ENCODE assay signal across 1 cellular context in the genomic region with DNA sequence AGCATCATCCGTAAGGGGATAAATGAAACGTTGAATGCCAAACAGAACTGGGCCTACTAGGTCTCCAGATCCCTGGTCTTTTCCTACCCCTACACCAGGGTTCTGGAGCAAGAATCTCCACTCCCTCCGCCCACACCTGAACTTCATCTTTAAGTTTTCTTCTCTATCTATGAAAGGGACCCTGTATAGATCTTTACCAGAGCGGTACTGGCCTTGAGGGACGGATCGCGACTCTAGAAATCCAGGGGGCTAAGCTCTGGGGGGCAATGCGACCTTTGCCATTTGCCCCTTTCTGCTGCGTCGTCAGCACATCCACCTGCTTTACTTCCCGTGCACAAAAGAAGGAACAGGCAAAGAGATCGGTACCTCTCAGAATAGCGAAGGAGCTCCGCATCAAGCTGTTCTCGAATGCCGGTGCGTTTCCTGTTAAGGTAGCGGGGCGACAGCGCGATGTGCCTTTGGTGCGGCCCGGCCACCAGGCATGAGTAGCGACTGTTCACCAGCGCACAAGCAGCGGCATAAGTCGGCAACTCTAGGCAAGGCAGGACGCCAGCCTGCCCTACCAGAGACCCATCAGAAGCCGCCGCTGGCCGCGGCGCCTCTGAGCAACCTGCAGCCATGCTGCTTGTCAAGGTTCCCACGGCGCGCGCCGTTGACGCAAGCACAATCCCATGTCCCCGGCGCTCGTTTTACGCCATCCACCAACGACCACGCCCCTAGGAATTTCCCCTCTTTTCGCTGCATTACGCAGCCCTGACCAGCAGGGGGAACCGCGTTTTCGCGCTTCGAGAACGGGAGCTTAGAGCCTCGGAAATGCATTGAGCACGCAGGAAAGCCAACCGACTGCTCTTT.
TF ChIP-seq lines count a peak whose summit lies in the region.

A gene with protein sequence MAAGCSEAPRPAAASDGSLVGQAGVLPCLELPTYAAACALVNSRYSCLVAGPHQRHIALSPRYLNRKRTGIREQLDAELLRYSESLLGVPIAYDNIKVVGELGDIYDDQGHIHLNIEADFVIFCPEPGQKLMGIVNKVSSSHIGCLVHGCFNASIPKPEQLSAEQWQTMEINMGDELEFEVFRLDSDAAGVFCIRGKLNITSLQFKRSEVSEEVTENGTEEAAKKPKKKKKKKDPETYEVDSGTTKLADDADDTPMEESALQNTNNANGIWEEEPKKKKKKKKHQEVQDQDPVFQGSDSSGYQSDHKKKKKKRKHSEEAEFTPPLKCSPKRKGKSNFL (minus strand): TSS at position 641 of the 852 bp plus-strand sequence. CDS start 21 bp downstream, at position 620.

TF ChIP-seq in GM12878, 131 proteins besides CTCF, POLR2A, EP300 and RAD21 (continued from another document and continues in another):
- TF ChIP-seq, protein P1, sequence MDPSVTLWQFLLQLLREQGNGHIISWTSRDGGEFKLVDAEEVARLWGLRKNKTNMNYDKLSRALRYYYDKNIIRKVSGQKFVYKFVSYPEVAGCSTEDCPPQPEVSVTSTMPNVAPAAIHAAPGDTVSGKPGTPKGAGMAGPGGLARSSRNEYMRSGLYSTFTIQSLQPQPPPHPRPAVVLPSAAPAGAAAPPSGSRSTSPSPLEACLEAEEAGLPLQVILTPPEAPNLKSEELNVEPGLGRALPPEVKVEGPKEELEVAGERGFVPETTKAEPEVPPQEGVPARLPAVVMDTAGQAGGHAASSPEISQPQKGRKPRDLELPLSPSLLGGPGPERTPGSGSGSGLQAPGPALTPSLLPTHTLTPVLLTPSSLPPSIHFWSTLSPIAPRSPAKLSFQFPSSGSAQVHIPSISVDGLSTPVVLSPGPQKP (IDR thresholded peaks at IDR 0.05; ENCODE audit: low read depth, low read length), result no peak
- TF ChIP-seq RAD51 (IDR thresholded peaks at IDR 0.05), result no peak
- TF ChIP-seq ZNF217 (IDR thresholded peaks at IDR 0.05), result no peak
- TF ChIP-seq ZNF24 (IDR thresholded peaks at IDR 0.05), result no peak
- TF ChIP-seq, protein P2, sequence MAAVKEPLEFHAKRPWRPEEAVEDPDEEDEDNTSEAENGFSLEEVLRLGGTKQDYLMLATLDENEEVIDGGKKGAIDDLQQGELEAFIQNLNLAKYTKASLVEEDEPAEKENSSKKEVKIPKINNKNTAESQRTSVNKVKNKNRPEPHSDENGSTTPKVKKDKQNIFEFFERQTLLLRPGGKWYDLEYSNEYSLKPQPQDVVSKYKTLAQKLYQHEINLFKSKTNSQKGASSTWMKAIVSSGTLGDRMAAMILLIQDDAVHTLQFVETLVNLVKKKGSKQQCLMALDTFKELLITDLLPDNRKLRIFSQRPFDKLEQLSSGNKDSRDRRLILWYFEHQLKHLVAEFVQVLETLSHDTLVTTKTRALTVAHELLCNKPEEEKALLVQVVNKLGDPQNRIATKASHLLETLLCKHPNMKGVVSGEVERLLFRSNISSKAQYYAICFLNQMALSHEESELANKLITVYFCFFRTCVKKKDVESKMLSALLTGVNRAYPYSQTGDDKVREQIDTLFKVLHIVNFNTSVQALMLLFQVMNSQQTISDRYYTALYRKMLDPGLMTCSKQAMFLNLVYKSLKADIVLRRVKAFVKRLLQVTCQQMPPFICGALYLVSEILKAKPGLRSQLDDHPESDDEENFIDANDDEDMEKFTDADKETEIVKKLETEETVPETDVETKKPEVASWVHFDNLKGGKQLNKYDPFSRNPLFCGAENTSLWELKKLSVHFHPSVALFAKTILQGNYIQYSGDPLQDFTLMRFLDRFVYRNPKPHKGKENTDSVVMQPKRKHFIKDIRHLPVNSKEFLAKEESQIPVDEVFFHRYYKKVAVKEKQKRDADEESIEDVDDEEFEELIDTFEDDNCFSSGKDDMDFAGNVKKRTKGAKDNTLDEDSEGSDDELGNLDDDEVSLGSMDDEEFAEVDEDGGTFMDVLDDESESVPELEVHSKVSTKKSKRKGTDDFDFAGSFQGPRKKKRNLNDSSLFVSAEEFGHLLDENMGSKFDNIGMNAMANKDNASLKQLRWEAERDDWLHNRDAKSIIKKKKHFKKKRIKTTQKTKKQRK (IDR thresholded peaks at IDR 0.05; ENCODE audit: low read depth, low read length), result no peak
- TF ChIP-seq SMARCA5 (IDR thresholded peaks at IDR 0.05), result peak; percentile 67; the same call in 1 of the 2 replicates
- no peak for TF ChIP-seq MTA2 (IDR thresholded peaks at IDR 0.05; ENCODE audit: low read depth)
- TF ChIP-seq, protein P3, sequence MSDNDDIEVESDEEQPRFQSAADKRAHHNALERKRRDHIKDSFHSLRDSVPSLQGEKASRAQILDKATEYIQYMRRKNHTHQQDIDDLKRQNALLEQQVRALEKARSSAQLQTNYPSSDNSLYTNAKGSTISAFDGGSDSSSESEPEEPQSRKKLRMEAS (IDR thresholded peaks at IDR 0.05; ENCODE audit: low read depth, low read length), result peak; percentile 92
- TF ChIP-seq, protein P4, sequence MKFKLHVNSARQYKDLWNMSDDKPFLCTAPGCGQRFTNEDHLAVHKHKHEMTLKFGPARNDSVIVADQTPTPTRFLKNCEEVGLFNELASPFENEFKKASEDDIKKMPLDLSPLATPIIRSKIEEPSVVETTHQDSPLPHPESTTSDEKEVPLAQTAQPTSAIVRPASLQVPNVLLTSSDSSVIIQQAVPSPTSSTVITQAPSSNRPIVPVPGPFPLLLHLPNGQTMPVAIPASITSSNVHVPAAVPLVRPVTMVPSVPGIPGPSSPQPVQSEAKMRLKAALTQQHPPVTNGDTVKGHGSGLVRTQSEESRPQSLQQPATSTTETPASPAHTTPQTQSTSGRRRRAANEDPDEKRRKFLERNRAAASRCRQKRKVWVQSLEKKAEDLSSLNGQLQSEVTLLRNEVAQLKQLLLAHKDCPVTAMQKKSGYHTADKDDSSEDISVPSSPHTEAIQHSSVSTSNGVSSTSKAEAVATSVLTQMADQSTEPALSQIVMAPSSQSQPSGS (IDR thresholded peaks at IDR 0.05; ENCODE audit: low read length), result no peak
- TF ChIP-seq BRCA1 (IDR thresholded peaks at IDR 0.05; ENCODE audit: low read depth, low read length), result 0 out of 2 replicates have a peak, but pooled peaks have one; percentile 4
- peak; percentile 32; the same call in 1 of the 2 replicates for TF ChIP-seq TCF7 (IDR thresholded peaks at IDR 0.05; ENCODE audit: borderline replicate concordance)
- TF ChIP-seq, protein P5, sequence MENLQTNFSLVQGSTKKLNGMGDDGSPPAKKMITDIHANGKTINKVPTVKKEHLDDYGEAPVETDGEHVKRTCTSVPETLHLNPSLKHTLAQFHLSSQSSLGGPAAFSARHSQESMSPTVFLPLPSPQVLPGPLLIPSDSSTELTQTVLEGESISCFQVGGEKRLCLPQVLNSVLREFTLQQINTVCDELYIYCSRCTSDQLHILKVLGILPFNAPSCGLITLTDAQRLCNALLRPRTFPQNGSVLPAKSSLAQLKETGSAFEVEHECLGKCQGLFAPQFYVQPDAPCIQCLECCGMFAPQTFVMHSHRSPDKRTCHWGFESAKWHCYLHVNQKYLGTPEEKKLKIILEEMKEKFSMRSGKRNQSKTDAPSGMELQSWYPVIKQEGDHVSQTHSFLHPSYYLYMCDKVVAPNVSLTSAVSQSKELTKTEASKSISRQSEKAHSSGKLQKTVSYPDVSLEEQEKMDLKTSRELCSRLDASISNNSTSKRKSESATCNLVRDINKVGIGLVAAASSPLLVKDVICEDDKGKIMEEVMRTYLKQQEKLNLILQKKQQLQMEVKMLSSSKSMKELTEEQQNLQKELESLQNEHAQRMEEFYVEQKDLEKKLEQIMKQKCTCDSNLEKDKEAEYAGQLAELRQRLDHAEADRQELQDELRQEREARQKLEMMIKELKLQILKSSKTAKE (IDR thresholded peaks at IDR 0.05; ENCODE audit: low read depth, poor library complexity, severe bottlenecking), result no peak
- TF ChIP-seq RBBP5 (conservative IDR thresholded peaks at IDR 0.05), result peak; percentile 64; the same call in 1 of the 2 replicates
- no peak for TF ChIP-seq PAX8 (IDR thresholded peaks at IDR 0.05)
- TF ChIP-seq, protein P6, sequence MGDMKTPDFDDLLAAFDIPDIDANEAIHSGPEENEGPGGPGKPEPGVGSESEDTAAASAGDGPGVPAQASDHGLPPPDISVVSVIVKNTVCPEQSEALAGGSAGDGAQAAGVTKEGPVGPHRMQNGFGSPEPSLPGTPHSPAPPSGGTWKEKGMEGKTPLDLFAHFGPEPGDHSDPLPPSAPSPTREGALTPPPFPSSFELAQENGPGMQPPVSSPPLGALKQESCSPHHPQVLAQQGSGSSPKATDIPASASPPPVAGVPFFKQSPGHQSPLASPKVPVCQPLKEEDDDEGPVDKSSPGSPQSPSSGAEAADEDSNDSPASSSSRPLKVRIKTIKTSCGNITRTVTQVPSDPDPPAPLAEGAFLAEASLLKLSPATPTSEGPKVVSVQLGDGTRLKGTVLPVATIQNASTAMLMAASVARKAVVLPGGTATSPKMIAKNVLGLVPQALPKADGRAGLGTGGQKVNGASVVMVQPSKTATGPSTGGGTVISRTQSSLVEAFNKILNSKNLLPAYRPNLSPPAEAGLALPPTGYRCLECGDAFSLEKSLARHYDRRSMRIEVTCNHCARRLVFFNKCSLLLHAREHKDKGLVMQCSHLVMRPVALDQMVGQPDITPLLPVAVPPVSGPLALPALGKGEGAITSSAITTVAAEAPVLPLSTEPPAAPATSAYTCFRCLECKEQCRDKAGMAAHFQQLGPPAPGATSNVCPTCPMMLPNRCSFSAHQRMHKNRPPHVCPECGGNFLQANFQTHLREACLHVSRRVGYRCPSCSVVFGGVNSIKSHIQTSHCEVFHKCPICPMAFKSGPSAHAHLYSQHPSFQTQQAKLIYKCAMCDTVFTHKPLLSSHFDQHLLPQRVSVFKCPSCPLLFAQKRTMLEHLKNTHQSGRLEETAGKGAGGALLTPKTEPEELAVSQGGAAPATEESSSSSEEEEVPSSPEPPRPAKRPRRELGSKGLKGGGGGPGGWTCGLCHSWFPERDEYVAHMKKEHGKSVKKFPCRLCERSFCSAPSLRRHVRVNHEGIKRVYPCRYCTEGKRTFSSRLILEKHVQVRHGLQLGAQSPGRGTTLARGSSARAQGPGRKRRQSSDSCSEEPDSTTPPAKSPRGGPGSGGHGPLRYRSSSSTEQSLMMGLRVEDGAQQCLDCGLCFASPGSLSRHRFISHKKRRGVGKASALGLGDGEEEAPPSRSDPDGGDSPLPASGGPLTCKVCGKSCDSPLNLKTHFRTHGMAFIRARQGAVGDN (IDR thresholded peaks at IDR 0.05), result peak; percentile 60; the same call in 1 of the 2 replicates
- TF ChIP-seq ZNF274 (IDR thresholded peaks at IDR 0.05; ENCODE audit: insufficient read depth, insufficient read length), result no peak
- no peak for TF ChIP-seq EGR1 (IDR thresholded peaks at IDR 0.05; ENCODE audit: borderline replicate concordance in 1 of 2, low read depth in 2 of 2, low read length in 2 of 2)
- TF ChIP-seq, protein P7, sequence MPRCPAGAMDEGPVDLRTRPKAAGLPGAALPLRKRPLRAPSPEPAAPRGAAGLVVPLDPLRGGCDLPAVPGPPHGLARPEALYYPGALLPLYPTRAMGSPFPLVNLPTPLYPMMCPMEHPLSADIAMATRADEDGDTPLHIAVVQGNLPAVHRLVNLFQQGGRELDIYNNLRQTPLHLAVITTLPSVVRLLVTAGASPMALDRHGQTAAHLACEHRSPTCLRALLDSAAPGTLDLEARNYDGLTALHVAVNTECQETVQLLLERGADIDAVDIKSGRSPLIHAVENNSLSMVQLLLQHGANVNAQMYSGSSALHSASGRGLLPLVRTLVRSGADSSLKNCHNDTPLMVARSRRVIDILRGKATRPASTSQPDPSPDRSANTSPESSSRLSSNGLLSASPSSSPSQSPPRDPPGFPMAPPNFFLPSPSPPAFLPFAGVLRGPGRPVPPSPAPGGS (IDR thresholded peaks at IDR 0.05; ENCODE audit: borderline replicate concordance, insufficient read depth, low read depth, low read length, poor library complexity, severe bottlenecking), result no peak
- TF ChIP-seq SP1 (IDR thresholded peaks at IDR 0.05; ENCODE audit: low read depth, low read length), result peak; percentile 70
- TF ChIP-seq STAT1 (conservative IDR thresholded peaks at IDR 0.05), result no peak
- no peak for TF ChIP-seq STAT3 (IDR thresholded peaks at IDR 0.05; ENCODE audit: low read depth, low read length)
- peak; percentile 96 for TF ChIP-seq POLR2AphosphoS5 (IDR thresholded peaks at IDR 0.05; ENCODE audit: low read length)
- no peak for TF ChIP-seq YBX1 (IDR thresholded peaks at IDR 0.05)
- TF ChIP-seq SIX5 (IDR thresholded peaks at IDR 0.05; ENCODE audit: low read depth, low read length, severe bottlenecking), result peak; percentile 34
- TF ChIP-seq SRF (IDR thresholded peaks at IDR 0.05; ENCODE audit: low read depth in 2 of 2, low read length in 2 of 2), result peak; percentile 35 to 89; a peak in 3 of 4 replicates
- TF ChIP-seq, protein P8, sequence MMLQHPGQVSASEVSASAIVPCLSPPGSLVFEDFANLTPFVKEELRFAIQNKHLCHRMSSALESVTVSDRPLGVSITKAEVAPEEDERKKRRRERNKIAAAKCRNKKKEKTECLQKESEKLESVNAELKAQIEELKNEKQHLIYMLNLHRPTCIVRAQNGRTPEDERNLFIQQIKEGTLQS (IDR thresholded peaks at IDR 0.05; ENCODE audit: borderline replicate concordance, extremely low read depth, low read depth, low read length), result peak; percentile 85; the same call in 1 of the 2 replicates
- TF ChIP-seq, protein P9, sequence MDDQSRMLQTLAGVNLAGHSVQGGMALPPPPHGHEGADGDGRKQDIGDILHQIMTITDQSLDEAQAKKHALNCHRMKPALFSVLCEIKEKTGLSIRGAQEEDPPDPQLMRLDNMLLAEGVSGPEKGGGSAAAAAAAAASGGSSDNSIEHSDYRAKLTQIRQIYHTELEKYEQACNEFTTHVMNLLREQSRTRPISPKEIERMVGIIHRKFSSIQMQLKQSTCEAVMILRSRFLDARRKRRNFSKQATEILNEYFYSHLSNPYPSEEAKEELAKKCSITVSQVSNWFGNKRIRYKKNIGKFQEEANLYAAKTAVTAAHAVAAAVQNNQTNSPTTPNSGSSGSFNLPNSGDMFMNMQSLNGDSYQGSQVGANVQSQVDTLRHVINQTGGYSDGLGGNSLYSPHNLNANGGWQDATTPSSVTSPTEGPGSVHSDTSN (IDR thresholded peaks at IDR 0.05; ENCODE audit: insufficient replicate concordance, low read depth, low read length), result no peak
- TF ChIP-seq NFIC (IDR thresholded peaks at IDR 0.05; ENCODE audit: low read depth, low read length), result no peak
- no peak for TF ChIP-seq CEBPB (IDR thresholded peaks at IDR 0.05; ENCODE audit: borderline replicate concordance in 1 of 2, low read depth in 2 of 2, low read length in 2 of 2)
- TF ChIP-seq, protein P10, sequence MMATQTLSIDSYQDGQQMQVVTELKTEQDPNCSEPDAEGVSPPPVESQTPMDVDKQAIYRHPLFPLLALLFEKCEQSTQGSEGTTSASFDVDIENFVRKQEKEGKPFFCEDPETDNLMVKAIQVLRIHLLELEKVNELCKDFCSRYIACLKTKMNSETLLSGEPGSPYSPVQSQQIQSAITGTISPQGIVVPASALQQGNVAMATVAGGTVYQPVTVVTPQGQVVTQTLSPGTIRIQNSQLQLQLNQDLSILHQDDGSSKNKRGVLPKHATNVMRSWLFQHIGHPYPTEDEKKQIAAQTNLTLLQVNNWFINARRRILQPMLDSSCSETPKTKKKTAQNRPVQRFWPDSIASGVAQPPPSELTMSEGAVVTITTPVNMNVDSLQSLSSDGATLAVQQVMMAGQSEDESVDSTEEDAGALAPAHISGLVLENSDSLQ (IDR thresholded peaks at IDR 0.05), result peak; percentile 52
- TF ChIP-seq, protein P11, sequence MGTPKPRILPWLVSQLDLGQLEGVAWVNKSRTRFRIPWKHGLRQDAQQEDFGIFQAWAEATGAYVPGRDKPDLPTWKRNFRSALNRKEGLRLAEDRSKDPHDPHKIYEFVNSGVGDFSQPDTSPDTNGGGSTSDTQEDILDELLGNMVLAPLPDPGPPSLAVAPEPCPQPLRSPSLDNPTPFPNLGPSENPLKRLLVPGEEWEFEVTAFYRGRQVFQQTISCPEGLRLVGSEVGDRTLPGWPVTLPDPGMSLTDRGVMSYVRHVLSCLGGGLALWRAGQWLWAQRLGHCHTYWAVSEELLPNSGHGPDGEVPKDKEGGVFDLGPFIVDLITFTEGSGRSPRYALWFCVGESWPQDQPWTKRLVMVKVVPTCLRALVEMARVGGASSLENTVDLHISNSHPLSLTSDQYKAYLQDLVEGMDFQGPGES (IDR thresholded peaks at IDR 0.05), result no peak
- peak; percentile 97; the same call in 1 of the 2 replicates for TF ChIP-seq RB1 (IDR thresholded peaks at IDR 0.05; ENCODE audit: borderline replicate concordance)
- TF ChIP-seq MEF2A (IDR thresholded peaks at IDR 0.05; ENCODE audit: insufficient read depth, low read depth, low read length), result no peak
- no peak for TF ChIP-seq HDAC2 (IDR thresholded peaks at IDR 0.05)
